In the genomic region with DNA sequence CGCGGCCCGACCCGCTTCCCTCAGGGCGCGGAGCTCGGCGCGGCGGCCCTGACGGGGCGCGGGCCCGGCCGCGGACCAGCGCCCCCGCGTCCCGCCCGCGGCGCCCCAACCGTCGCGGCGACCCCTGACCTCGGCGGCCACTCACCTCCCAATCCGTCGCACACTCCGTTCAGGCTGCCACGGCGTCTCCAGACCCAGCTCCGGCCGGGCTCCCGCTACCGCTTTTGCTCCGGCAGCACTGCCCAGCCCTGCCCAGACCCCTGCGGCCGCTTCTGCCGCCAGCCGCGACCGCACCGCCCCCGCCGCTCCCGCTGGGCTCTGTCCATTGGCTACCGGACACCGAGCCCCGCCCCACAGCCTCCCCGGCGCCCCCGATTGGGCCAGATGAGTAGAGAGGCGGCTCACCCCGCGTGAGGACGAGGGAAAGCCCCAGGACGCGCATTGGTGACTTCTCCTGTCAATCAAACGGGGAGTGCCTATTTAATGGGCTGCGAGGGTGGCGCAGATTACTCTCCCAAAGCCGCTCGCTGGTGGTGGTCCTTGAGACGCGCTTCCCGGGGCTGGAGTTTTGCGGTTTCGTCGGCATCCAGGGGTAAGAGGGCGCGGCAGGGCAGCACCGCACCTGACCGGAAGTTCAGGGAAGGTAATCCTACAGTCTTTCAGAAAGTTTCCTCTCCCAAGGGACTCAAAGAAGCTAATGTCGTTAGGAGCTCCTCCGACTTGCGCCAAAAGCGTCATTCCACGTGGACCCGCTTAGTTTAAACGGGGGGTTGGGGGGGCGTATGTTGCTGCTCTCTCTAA, we compare ENCODE assay signal across 1 cellular context.
TF ChIP-seq lines count a peak whose summit lies in the region.

A gene with protein sequence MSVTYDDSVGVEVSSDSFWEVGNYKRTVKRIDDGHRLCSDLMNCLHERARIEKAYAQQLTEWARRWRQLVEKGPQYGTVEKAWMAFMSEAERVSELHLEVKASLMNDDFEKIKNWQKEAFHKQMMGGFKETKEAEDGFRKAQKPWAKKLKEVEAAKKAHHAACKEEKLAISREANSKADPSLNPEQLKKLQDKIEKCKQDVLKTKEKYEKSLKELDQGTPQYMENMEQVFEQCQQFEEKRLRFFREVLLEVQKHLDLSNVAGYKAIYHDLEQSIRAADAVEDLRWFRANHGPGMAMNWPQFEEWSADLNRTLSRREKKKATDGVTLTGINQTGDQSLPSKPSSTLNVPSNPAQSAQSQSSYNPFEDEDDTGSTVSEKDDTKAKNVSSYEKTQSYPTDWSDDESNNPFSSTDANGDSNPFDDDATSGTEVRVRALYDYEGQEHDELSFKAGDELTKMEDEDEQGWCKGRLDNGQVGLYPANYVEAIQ (minus strand): TSS at position 274 of the 801 bp plus-strand sequence. CDS start 103,069 bp downstream, outside the sequence.

TF ChIP-seq in HepG2, 621 proteins besides CTCF, POLR2A, EP300 and RAD21 (continued from another document and continues in another):
- TF ChIP-seq ZNF607 (CRISPR knock-in tag; IDR thresholded peaks at IDR 0.05; ENCODE audit: borderline replicate concordance) (no peak; the same call in none of the 2 replicates), TGIF2 (CRISPR knock-in tag; IDR thresholded peaks at IDR 0.05) (peak; percentile 72), SOX6 (IDR thresholded peaks at IDR 0.05) (no peak), SOX6 (CRISPR knock-in tag; IDR thresholded peaks at IDR 0.05) (peak; percentile 57), CC2D1A (CRISPR knock-in tag; IDR thresholded peaks at IDR 0.05) (no peak), KDM3A (CRISPR knock-in tag; IDR thresholded peaks at IDR 0.05; ENCODE audit: low read depth) (no peak; the same call in 1 of the 2 replicates), ELK4 (CRISPR knock-in tag; IDR thresholded peaks at IDR 0.05; ENCODE audit: borderline replicate concordance) (no peak), MEF2D (CRISPR knock-in tag; IDR thresholded peaks at IDR 0.05) (peak; percentile 77), ZNF414 (CRISPR knock-in tag; IDR thresholded peaks at IDR 0.05) (peak; percentile 71; the same call in 1 of the 2 replicates), ZNF460 (CRISPR knock-in tag; IDR thresholded peaks at IDR 0.05; ENCODE audit: borderline replicate concordance) (no peak), XBP1 (CRISPR knock-in tag; IDR thresholded peaks at IDR 0.05) (peak; percentile 64; the same call in 1 of the 2 replicates), ZSCAN5A (CRISPR knock-in tag; IDR thresholded peaks at IDR 0.05; ENCODE audit: borderline replicate concordance) (no peak), SALL1 (CRISPR knock-in tag; IDR thresholded peaks at IDR 0.05) (no peak), HNRNPLL (IDR thresholded peaks at IDR 0.05; ENCODE audit: low read depth, low read length, poor library complexity, severe bottlenecking) (peak; percentile 96), ISL2 (CRISPR knock-in tag; IDR thresholded peaks at IDR 0.05) (0 out of 2 replicates have a peak, but pooled peaks have one; percentile 51), GPN1 (CRISPR knock-in tag; IDR thresholded peaks at IDR 0.05; ENCODE audit: borderline replicate concordance) (no peak), SUZ12 (IDR thresholded peaks at IDR 0.05; ENCODE audit: low read depth, low read length) (no peak), SPEN (CRISPR knock-in tag; IDR thresholded peaks at IDR 0.05; ENCODE audit: low read depth) (peak; percentile 19; the same call in 1 of the 2 replicates), ZNF12 (CRISPR knock-in tag; IDR thresholded peaks at IDR 0.05) (no peak), ZNF343 (CRISPR knock-in tag; IDR thresholded peaks at IDR 0.05) (0 out of 2 replicates have a peak, but pooled peaks have one; percentile 28), TERF1 (CRISPR knock-in tag; IDR thresholded peaks at IDR 0.05) (no peak), JARID2 (CRISPR knock-in tag; IDR thresholded peaks at IDR 0.05; ENCODE audit: insufficient replicate concordance) (no peak), NR1H2 (CRISPR knock-in tag; IDR thresholded peaks at IDR 0.05; ENCODE audit: borderline replicate concordance, low read depth) (no peak), ZSCAN22 (CRISPR knock-in tag; IDR thresholded peaks at IDR 0.05) (no peak), ZNF558 (CRISPR knock-in tag; IDR thresholded peaks at IDR 0.05; ENCODE audit: borderline replicate concordance) (peak; percentile 51; the same call in 1 of the 2 replicates), CHCHD3 (CRISPR knock-in tag; IDR thresholded peaks at IDR 0.05) (no peak), MLXIP (CRISPR knock-in tag; IDR thresholded peaks at IDR 0.05; ENCODE audit: borderline replicate concordance) (no peak), DPF2 (CRISPR knock-in tag; IDR thresholded peaks at IDR 0.05; ENCODE audit: borderline replicate concordance, low read depth) (no peak), RXRB (CRISPR knock-in tag; IDR thresholded peaks at IDR 0.05; ENCODE audit: borderline replicate concordance) (peak; percentile 67; the same call in 1 of the 2 replicates), SRF (IDR thresholded peaks at IDR 0.05; ENCODE audit: low read depth, low read length) (no peak), ZNF407 (CRISPR knock-in tag; IDR thresholded peaks at IDR 0.05; ENCODE audit: not compliant biosample characterization) (peak; percentile 61), DNMT1 (CRISPR knock-in tag; IDR thresholded peaks at IDR 0.05) (no peak), PAWR (CRISPR knock-in tag; IDR thresholded peaks at IDR 0.05; ENCODE audit: borderline replicate concordance) (no peak), ZNF326 (CRISPR knock-in tag; IDR thresholded peaks at IDR 0.05; ENCODE audit: borderline replicate concordance) (no peak)
- TF ChIP-seq, protein P1, sequence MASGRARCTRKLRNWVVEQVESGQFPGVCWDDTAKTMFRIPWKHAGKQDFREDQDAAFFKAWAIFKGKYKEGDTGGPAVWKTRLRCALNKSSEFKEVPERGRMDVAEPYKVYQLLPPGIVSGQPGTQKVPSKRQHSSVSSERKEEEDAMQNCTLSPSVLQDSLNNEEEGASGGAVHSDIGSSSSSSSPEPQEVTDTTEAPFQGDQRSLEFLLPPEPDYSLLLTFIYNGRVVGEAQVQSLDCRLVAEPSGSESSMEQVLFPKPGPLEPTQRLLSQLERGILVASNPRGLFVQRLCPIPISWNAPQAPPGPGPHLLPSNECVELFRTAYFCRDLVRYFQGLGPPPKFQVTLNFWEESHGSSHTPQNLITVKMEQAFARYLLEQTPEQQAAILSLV (CRISPR knock-in tag; IDR thresholded peaks at IDR 0.05; ENCODE audit: borderline replicate concordance), result no peak
- TF ChIP-seq, protein P2, sequence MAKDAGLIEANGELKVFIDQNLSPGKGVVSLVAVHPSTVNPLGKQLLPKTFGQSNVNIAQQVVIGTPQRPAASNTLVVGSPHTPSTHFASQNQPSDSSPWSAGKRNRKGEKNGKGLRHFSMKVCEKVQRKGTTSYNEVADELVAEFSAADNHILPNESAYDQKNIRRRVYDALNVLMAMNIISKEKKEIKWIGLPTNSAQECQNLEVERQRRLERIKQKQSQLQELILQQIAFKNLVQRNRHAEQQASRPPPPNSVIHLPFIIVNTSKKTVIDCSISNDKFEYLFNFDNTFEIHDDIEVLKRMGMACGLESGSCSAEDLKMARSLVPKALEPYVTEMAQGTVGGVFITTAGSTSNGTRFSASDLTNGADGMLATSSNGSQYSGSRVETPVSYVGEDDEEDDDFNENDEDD (CRISPR knock-in tag; IDR thresholded peaks at IDR 0.05; ENCODE audit: borderline replicate concordance), result peak; percentile 62; the same call in 1 of the 2 replicates
